ENCODE assay signal across 26 cellular contexts in genomic region chr12:120080043-120080400, GRCh38. TPM values are rescaled to one million over a fixed set of nuclear protein-coding genes. Genes with fewer than 3 reads are reported as not detected.
DNase-seq lines count a peak whose midpoint lies in the region; ATAC-seq, FAIRE-seq and TF ChIP-seq lines count a peak whose summit lies in the region.
"Had no signal": no experiment of that assay in that cellular context is flagged by ENCODE, and none has a peak within 500 bp of the region (broad histone marks: within the 10 kb centered on the region; RNA-seq: fewer than 3 reads in every experiment).

No MANE protein-coding gene starts in this region.

- DNase-seq in A549 (ENCODE audit: low read depth in 1 of 2, low spot score in 1 of 2) (no peak), K562 (ENCODE audit: extremely low read depth in 1 of 4, low spot score in 3 of 4) (no peak), neuronal stem cell (ENCODE audit: low spot score) (no peak), occipital lobe (lab: John Stamatoyannopoulos, UW) (no peak), iPS-NIHi11 (ENCODE audit: low spot score) (no peak)
- no peak for DNase-seq in CD4-positive, alpha-beta T cell
- no peak for DNase-seq in NK-92 treated with Interleukin-12 subunit alpha and Interleukin-12 subunit beta, amount 100 ng/mL, for 24 hours (lab: John Stamatoyannopoulos, UW)
- DNase-seq: activated CD4-positive, alpha-beta T cell treated with anti-CD3 and anti-CD28 coated beads for 36 hours; anterior cingulate cortex; left lung; NCI-H1048; NCI-H187 treated with DMSO at 0.1 percent for 48 hours; NCI-H2227 treated with DMSO at 0.1 percent for 48 hours; NCI-H774; SHP77 treated with DMSO at 0.1 percent for 48 hours; stimulated activated CD8-positive, alpha-beta memory T cell treated with anti-CD3 and anti-CD28 coated beads, Interleukin-4, amount 100 ng/mL, for 48 hours; substantia nigra had no signal

- 70% methylated on average over 2 of the region's 2 CpGs for WGBS in A549 (ENCODE audit: missing lambda C conversion rate)
- WGBS in K562 (ENCODE audit: insufficient coverage, low coverage, missing lambda C conversion rate), result 8% methylated on average over 2 of the region's 2 CpGs
- WGBS in neuronal stem cell (ENCODE audit: extremely low coverage in 2 of 2, insufficient read length in 2 of 2, insufficient replicate concordance in 1 of 2), 2 donors, result no CpG with 5 or more reads among the region's 2 CpGs

- no peak overlapping the region for H4K91ac ChIP-seq in neuronal stem cell (ENCODE audit: low read depth, low read length, poor library complexity)

- TF ChIP-seq RAD21 in A549 (conservative IDR thresholded peaks at IDR 0.05 in 1 of 2, IDR thresholded peaks at IDR 0.05 in 1 of 2) (no peak), K562 (CRISPR knock-in tag; conservative IDR thresholded peaks at IDR 0.05 in 1 of 2, IDR thresholded peaks at IDR 0.05 in 1 of 2) (no peak)

- no peak overlapping the region for H3K9ac ChIP-seq in K562 (ENCODE audit: insufficient read depth in 1 of 2, low read depth in 2 of 2, low read length in 2 of 2)
- H3K9ac ChIP-seq in neuronal stem cell (ENCODE audit: low read depth, low read length, poor library complexity), result no peak overlapping the region
- H3K9ac ChIP-seq: KMS-11 had no signal

- no peak overlapping the region for H3K4me3 Mint-ChIP-seq in CD4-positive, alpha-beta T cell
- H3K4me3 Mint-ChIP-seq: activated CD4-positive, alpha-beta T cell treated with anti-CD3 and anti-CD28 coated beads for 36 hours; dendritic cell treated with granulocyte-macrophage colony-stimulating factor and Interleukin-4, amounts not matched to agents 40 ng/mL and 50 ng/mL, for 4 days; mesothelial cell of epicardium; nephron had no signal

- no peaks in the 10 kb centered on the region for H3K9me3 Mint-ChIP-seq in CD4-positive, alpha-beta T cell
- H3K9me3 Mint-ChIP-seq: activated T-helper 2 cell treated with anti-CD3 and anti-CD28 coated beads, Interferon-gamma antibody, Interleukin-2, Interleukin-4, amounts not matched to agents 10 μg/mL and 5 μg/mL and 100 μg/mL, durations not matched to agents 14 hours and 24 hours and 36 hours; dendritic cell treated with granulocyte-macrophage colony-stimulating factor and Interleukin-4, amounts not matched to agents 40 ng/mL and 50 ng/mL, for 4 days; mesothelial cell of epicardium; nephron had no signal

- in situ Hi-C loops in K562 (cut with MboI), result no loop called here

- H4K20me1 ChIP-seq in K562 (replicated peaks; ENCODE audit: control insufficient read depth, insufficient read depth, low read length), result no peaks in the 10 kb centered on the region

- no peak overlapping the region for H2BK5ac ChIP-seq in neuronal stem cell (ENCODE audit: low read length)

- no peak for TF ChIP-seq EP300 in A549 (IDR thresholded peaks at IDR 0.05)
- TF ChIP-seq EP300 in K562 (IDR thresholded peaks at IDR 0.05; ENCODE audit: low read length), result no peak

- peaks cover 24% of the 10 kb centered on the region for H3K4me1 Mint-ChIP-seq in CD4-positive, alpha-beta T cell (ENCODE audit: low read depth)
- H3K4me1 Mint-ChIP-seq: nephron had no signal

- TF ChIP-seq POLR2A in A549 (IDR thresholded peaks at IDR 0.05; ENCODE audit: low read length) (no peak), K562 (conservative IDR thresholded peaks at IDR 0.05) (no peak)

- no peak overlapping the region for H3K14ac ChIP-seq in neuronal stem cell (ENCODE audit: low read length)

- POLR2A ChIA-PET in A549 (lab: Yijun Ruan, JAX) (interaction anchor here (0.7 kb wide), 1 partner anchor 121 kb away, joined by 4 read pairs; the partner anchor contains the start of gene RPLP0), K562 (lab: Yijun Ruan, JAX) (interaction anchor here (1.0 to 2.0 kb wide), 2 partner anchors 11 to 14 kb away, joined by 3 to 4 read pairs; no protein-coding TSS in a partner anchor)
- POLR2A ChIA-PET in CD4-positive, alpha-beta T cell (lab: Charles Lee), result interaction anchor here (1.2 to 1.3 kb wide), 2 partner anchors 90 to 91 kb away, joined by 3 to 4 read pairs; partner anchors contain the start of gene BICDL1

- no peak for TF ChIP-seq CTCF in A549 (IDR thresholded peaks at IDR 0.05)
- no peak for TF ChIP-seq CTCF in CD4-positive, alpha-beta T cell (IDR thresholded peaks at IDR 0.05)
- TF ChIP-seq CTCF in K562 (IDR thresholded peaks at IDR 0.05 in 2 of 3, conservative IDR thresholded peaks at IDR 0.05 in 1 of 3; ENCODE audit: insufficient read depth in 2 of 3, low read depth in 1 of 3, low read length in 3 of 3), result no peak

- H3K79me2 ChIP-seq in K562 (ENCODE audit: control insufficient read depth, insufficient read depth, low read length), result no peaks in the 10 kb centered on the region

- H3K27me3 Mint-ChIP-seq in CD4-positive, alpha-beta T cell, result no peaks in the 10 kb centered on the region
- H3K27me3 Mint-ChIP-seq: activated CD4-positive, alpha-beta T cell treated with anti-CD3 and anti-CD28 coated beads for 36 hours had no signal

- ATAC-seq in A549, result peak; percentile 39 to 55; a peak in 3 of 6 replicates
- ATAC-seq in CD4-positive, alpha-beta T cell (ENCODE audit: poor library complexity), result no peak
- ATAC-seq in K562, result 0 out of 3 replicates have a peak, but pooled peaks have one; percentile 30
- ATAC-seq: activated CD4-positive, alpha-beta T cell treated with anti-CD3 and anti-CD28 coated beads for 36 hours; left lung had no signal

- no peak overlapping the region for H2AK5ac ChIP-seq in neuronal stem cell (ENCODE audit: low read depth, low read length)

- no peaks in the 10 kb centered on the region for H3K79me1 ChIP-seq in neuronal stem cell (ENCODE audit: low read depth, low read length)

- CTCF ChIA-PET in A549 (lab: Yijun Ruan, JAX) (interaction anchor here (1.1 to 2.1 kb wide), 2 partner anchors 11 to 90 kb away, joined by 3 to 11 read pairs; partner anchors contain the start of gene BICDL1), K562 (lab: Yijun Ruan, JAX; ENCODE audit: low intra/inter-chr PET ratio) (interaction anchor here (0.6 kb wide), 1 partner anchor 238 kb away, joined by 3 read pairs; no protein-coding TSS in a partner anchor)
- CTCF ChIA-PET in CD4-positive, alpha-beta T cell (lab: Charles Lee), result no interaction called here

- no peak overlapping the region for H3K4ac ChIP-seq in neuronal stem cell (ENCODE audit: low read length)

- no peak overlapping the region for H3K18ac ChIP-seq in neuronal stem cell (ENCODE audit: low read length)

- intact Hi-C loops in CD4-positive, alpha-beta T cell (cut with DNase I, micrococcal nuclease), result no loop called here
- intact Hi-C loops in K562 (cut with micrococcal nuclease), result no loop called here

- no peaks in the 10 kb centered on the region for H3K9me1 ChIP-seq in K562 (ENCODE audit: control insufficient read depth, insufficient read depth, low read length)

- H4K8ac ChIP-seq in neuronal stem cell (ENCODE audit: low read depth, low read length), result no peak overlapping the region

- BruUV-seq in K562 (replicated peaks; lab: Mats Ljungman, UMichigan), result no TSS peak

- H3K23ac ChIP-seq in neuronal stem cell (ENCODE audit: low read depth, low read length, poor library complexity), result no peak overlapping the region

- H2BK12ac ChIP-seq in neuronal stem cell (ENCODE audit: low read length), result no peak overlapping the region

- H3K9me3 ChIP-seq in A549 (no peaks in the 10 kb centered on the region), K562 (replicated peaks; ENCODE audit: control insufficient read depth, insufficient read depth, low read depth, low read length) (no peaks in the 10 kb centered on the region), neuronal stem cell (replicated peaks in 1 of 2; ENCODE audit: control insufficient read depth in 2 of 2, insufficient read depth in 1 of 2, low read depth in 1 of 2, low read length in 2 of 2) (no peaks in the 10 kb centered on the region)
- no peaks in the 10 kb centered on the region for H3K9me3 ChIP-seq in CD4-positive, alpha-beta T cell (ENCODE audit: control insufficient read depth, low read length)
- H3K9me3 ChIP-seq: left lung, right lobe of liver had no signal

- no peaks in the 10 kb centered on the region for H3K36me3 ChIP-seq in K562 (ENCODE audit: control insufficient read depth, insufficient read depth, low read length)
- H3K36me3 ChIP-seq in neuronal stem cell (replicated peaks in 1 of 2; ENCODE audit: control insufficient read depth in 2 of 2, insufficient read depth in 2 of 2, low read length in 2 of 2), result no peaks in the 10 kb centered on the region
- H3K36me3 ChIP-seq: cardiac muscle cell, left lung, right lobe of liver had no signal

- H3K4me2 ChIP-seq in A549 (peak overlapping the region; percentile 87), K562 (ENCODE audit: insufficient read depth, low read length) (no peak overlapping the region), neuronal stem cell (ENCODE audit: insufficient read depth, low read length, poor library complexity, severe bottlenecking) (no peak overlapping the region)
- H3K4me2 ChIP-seq: KMS-11 had no signal

- H3K27ac Mint-ChIP-seq in CD4-positive, alpha-beta T cell, result peak overlapping the region; percentile 69
- H3K27ac Mint-ChIP-seq: activated T-helper 2 cell treated with anti-CD3 and anti-CD28 coated beads, Interferon-gamma antibody, Interleukin-2, Interleukin-4, amounts not matched to agents 10 μg/mL and 5 μg/mL and 100 μg/mL, durations not matched to agents 14 hours and 24 hours and 36 hours; dendritic cell treated with granulocyte-macrophage colony-stimulating factor and Interleukin-4, amounts not matched to agents 40 ng/mL and 50 ng/mL, for 4 days; nephron had no signal

- no peak overlapping the region; the same call in 2 of the 3 replicates for H3K4me3 ChIP-seq in A549
- no peak overlapping the region for H3K4me3 ChIP-seq in K562
- H3K4me3 ChIP-seq in neuronal stem cell (ENCODE audit: low read length in 2 of 2), result no peak overlapping the region
- H3K4me3 ChIP-seq: cardiac muscle cell, left lung, right lobe of liver had no signal

- H3K27ac ChIP-seq in A549 (peak overlapping the region; percentile 70 to 75), K562 (ENCODE audit: extremely low read depth, low read depth, low read length) (no peak overlapping the region), neuronal stem cell (replicated peaks; ENCODE audit: low read length) (no peak overlapping the region)
- H3K27ac ChIP-seq in CD4-positive, alpha-beta T cell (ENCODE audit: low read depth, low read length), result peak overlapping the region; percentile 23
- H3K27ac ChIP-seq: cardiac muscle cell, KMS-11, left lung, right lobe of liver had no signal

- peak overlapping the region; percentile 20 for H2BK15ac ChIP-seq in neuronal stem cell (ENCODE audit: low read length)

- no peak overlapping the region for H2BK120ac ChIP-seq in neuronal stem cell (ENCODE audit: low read depth, low read length)

- H3K4me1 ChIP-seq in A549 (peaks cover 22% of the 10 kb centered on the region), K562 (replicated peaks in 1 of 2; ENCODE audit: control insufficient read depth in 2 of 2, insufficient read depth in 2 of 2, low read length in 2 of 2) (no peaks in the 10 kb centered on the region), neuronal stem cell (ENCODE audit: control insufficient read depth in 2 of 2, insufficient read depth in 1 of 2, low read depth in 1 of 2, low read length in 2 of 2) (no peaks in the 10 kb centered on the region)
- H3K4me1 ChIP-seq: left lung, right lobe of liver had no signal

- FAIRE-seq in A549 (lab: Jason Lieb, UNC) (no peak), K562 (lab: Jason Lieb, UNC) (no peak)
- FAIRE-seq: endometrium, urothelium cell line had no signal

- no peaks in the 10 kb centered on the region for H3K27me3 ChIP-seq in CD4-positive, alpha-beta T cell (ENCODE audit: control insufficient read depth, insufficient read depth, low read length)
- H3K27me3 ChIP-seq in K562 (ENCODE audit: control insufficient read depth in 2 of 2, insufficient read depth in 2 of 2, low read length in 2 of 2) (peaks cover 26 to 43% of the 10 kb centered on the region in 2 experiments; a peak in 3 of 5 replicates), neuronal stem cell (ENCODE audit: control insufficient read depth in 3 of 3, insufficient read depth in 3 of 3, low read depth in 1 of 3, low read length in 3 of 3) (peaks cover 0 to 9% (median 0%) of the 10 kb centered on the region in 3 experiments)
- H3K27me3 ChIP-seq: cardiac muscle cell, left lung, right lobe of liver had no signal

- no peak overlapping the region for H2AFZ ChIP-seq in K562 (ENCODE audit: low read depth, low read length)
- no peak overlapping the region for H2AFZ ChIP-seq in neuronal stem cell (ENCODE audit: low read length)

- H3K36me3 Mint-ChIP-seq in CD4-positive, alpha-beta T cell (ENCODE audit: low read depth), result peaks cover 58% of the 10 kb centered on the region

RNA-seq across cellular contexts. Expression of gene RAB35, which starts 36.5 kb away (rescaled TPM):
- polyA plus RNA-seq in A549 (2011; rRNA removed) (42.0 and 67.6 TPM in 2 replicates), A549 (2017; fragmentation: RNase III; extraction: RNeasy Plus Mini Kit Qiagen cat#74134 plus additional on column Dnase treatment) (44.0 to 49.5 TPM (median 47.8 TPM) in 3 replicates), K562 (2011; rRNA removed) (32.4 and 45.4 TPM in 2 replicates), K562 (2014; fragmentation: Illumina TruSeq; extraction: Trizol) (42.0 and 54.4 TPM in 2 replicates), K562 (2014; fragmentation: Nextera tagmentation; extraction: Ambion mirVana) (under 1 TPM; 0.65 to 0.94 TPM), K562 (2014; rRNA removed) (49.1 and 50.6 TPM in 2 replicates)
- polyA plus RNA-seq in A549 (2012; cell fraction: cytosol; rRNA removed), result 56.7 and 71.7 TPM in 2 replicates
- 77.2 and 90.4 TPM in 2 replicates for polyA plus RNA-seq in A549 (2012; cell fraction: nucleus; rRNA removed)
- polyA minus RNA-seq in A549 (2011; rRNA and poly(A)+ RNA removed), result 66.2 and 96.5 TPM in 2 replicates
- 10 to 100 TPM; 49.7 to 53.8 TPM for total RNA-seq in CD4-positive, alpha-beta T cell
- 15.2 and 30.6 TPM in 2 replicates for total RNA-seq in K562 (2011; cell fraction: chromatin; rRNA removed; ENCODE audit: low replicate concordance)
- total RNA-seq in K562 (2011; cell fraction: nucleolus; rRNA removed), result 19.2 and 20.5 TPM in 2 replicates
- total RNA-seq in K562 (2011; cell fraction: nucleoplasm; rRNA removed), result 14.8 and 17.9 TPM in 2 replicates
- total RNA-seq in K562 (2014; rRNA removed) (38.9 and 47.9 TPM in 2 replicates), K562 (2014; rRNA removed; fragmentation: Illumina TruSeq; extraction: Trizol) (19.5 and 22.9 TPM in 2 replicates), K562 (2015; rRNA removed; fragmentation: Illumina TruSeq; extraction: Trizol) (36.0 and 36.6 TPM in 2 replicates), K562 (2021) (66.8 and 76.3 TPM in 2 replicates), occipital lobe (34.8 TPM)
- 39.4 and 72.9 TPM in 2 replicates for polyA plus RNA-seq in K562 (2011; cell fraction: cytosol; rRNA removed)
- polyA plus RNA-seq in K562 (2011; cell fraction: nucleus; rRNA removed), result 23.4 and 33.0 TPM in 2 replicates
- polyA plus RNA-seq in K562 (2012), result 42.4 and 50.7 TPM in 2 replicates
- 50.9 and 115 TPM in 2 replicates for polyA minus RNA-seq in K562 (2011; rRNA and poly(A)+ RNA removed)
- 29.8 and 41.0 TPM in 2 replicates for polyA minus RNA-seq in K562 (2011; cell fraction: cytosol; rRNA and poly(A)+ RNA removed)
- 6.7 and 6.9 TPM in 2 replicates for polyA minus RNA-seq in K562 (2011; cell fraction: nucleus; rRNA and poly(A)+ RNA removed)
- polyA plus RNA-seq in neuronal stem cell (2013, experiment 1 of 2), result 26.6 TPM
- polyA plus RNA-seq in neuronal stem cell (2013, experiment 2 of 2), result 25.6 TPM

Comparison
In these comparisons a context has a peak if more than half of its experiments do, and no peak if none do; other contexts are left out.
1. H3K27ac ChIP-seq: peak in A549 (2 of 2) and CD4-positive, alpha-beta T cell (single experiment); none in K562 (single experiment) and neuronal stem cell (single experiment).